In the genomic region with DNA sequence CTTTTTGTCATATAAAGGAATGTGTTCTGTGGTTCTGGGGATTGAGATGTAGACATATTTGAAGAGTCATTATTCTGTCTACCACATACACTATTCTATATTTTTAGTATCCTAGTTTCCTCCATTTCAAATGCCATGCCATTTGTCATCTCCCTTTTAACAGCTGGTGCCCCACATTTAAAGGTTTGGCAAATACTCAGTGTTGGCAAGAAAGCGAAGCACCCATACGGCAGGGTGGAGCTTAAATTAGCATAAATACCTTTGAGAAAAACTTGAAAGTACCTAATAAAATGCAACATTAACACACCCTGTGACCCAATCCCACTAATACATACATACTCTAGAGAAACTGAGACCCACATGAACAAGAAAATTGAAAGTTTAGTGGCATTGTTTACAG, we compare ENCODE assay signal across 26 cellular contexts. TPM values are rescaled to one million over a fixed set of nuclear protein-coding genes. Genes with fewer than 3 reads are reported as not detected.
"Had no signal": no experiment of that assay in that cellular context is flagged by ENCODE, and none has a peak within 500 bp of the region (broad histone marks: within the 10 kb centered on the region; RNA-seq: fewer than 3 reads in every experiment).

No MANE protein-coding gene starts in this region.

- DNase-seq: activated CD4-positive, alpha-beta memory T cell treated with anti-CD3 and anti-CD28 coated beads for 36 hours; activated CD4-positive, alpha-beta T cell treated with anti-CD3 and anti-CD28 coated beads, Interleukin-2, amount 10 ng/mL, durations not matched to agents 7 days and 5 days; activated CD4-positive, CD25-positive, alpha-beta regulatory T cell; activated gamma-delta T cell treated with Interleukin-2 at 50 U/mL for 16 hours; activated naive CD4-positive, alpha-beta T cell treated with anti-CD3 and anti-CD28 coated beads, Interleukin-2, amount 10 ng/mL, durations not matched to agents 7 days and 5 days; activated naive CD8-positive, alpha-beta T cell treated with anti-CD3 and anti-CD28 coated beads for 36 hours; activated T-cell treated with anti-CD3 and anti-CD28 coated beads for 4 hours; activated T-cell treated with anti-CD3 and anti-CD28 coated beads, Interleukin-2, amount 50 U/mL, for 72 hours; Karpas-422; MM.1S; NCI-H146; NCI-H2029; NCI-H2107; NCI-H526 treated with DMSO at 0.1 percent for 48 hours; NCI-H82; OCI-M1; RPMI8226; T-cell had no signal

- FAIRE-seq: K562 had no signal

- H3K9me3 ChIP-seq: breast epithelium had no signal

- H3K36me3 ChIP-seq: breast epithelium had no signal

- H3K27ac ChIP-seq: breast epithelium, SK-N-MC, VCaP had no signal

- H3K4me3 ChIP-seq: breast epithelium, K562, SK-N-MC had no signal

- H3K4me1 ChIP-seq: breast epithelium had no signal

- H3K27me3 ChIP-seq: breast epithelium had no signal

RNA-seq across cellular contexts. Expression of a gene that starts 31.7 kb away (rescaled TPM):
- total RNA-seq: activated CD4-positive, alpha-beta memory T cell treated with anti-CD3 and anti-CD28 coated beads for 36 hours; activated CD4-positive, alpha-beta T cell treated with anti-CD3 and anti-CD28 coated beads, Interleukin-2, amount 10 ng/mL, durations not matched to agents 7 days and 5 days; activated CD8-positive, alpha-beta memory T cell treated with anti-CD3 and anti-CD28 coated beads for 36 hours; activated naive CD8-positive, alpha-beta T cell treated with anti-CD3 and anti-CD28 coated beads for 36 hours; activated T-cell treated with anti-CD3 and anti-CD28 coated beads, Interleukin-2, amount 50 U/mL, for 72 hours; activated T-helper 2 cell treated with anti-CD3 and anti-CD28 coated beads, Interferon-gamma antibody, Interleukin-2, Interleukin-4, amounts not matched to agents 10 μg/mL and 5 μg/mL and 100 μg/mL, durations not matched to agents 14 hours and 24 hours and 36 hours; K562; Right ventricle myocardium inferior; T-cell; T-helper 2 cell treated with Interferon-gamma antibody and Interleukin-4, amounts not matched to agents 100 ng/mL and 5 ng/mL, for 36 hours had no signal
- polyA plus RNA-seq: K562 had no signal
